In genomic region chr22:42090596-42091445, GRCh38 we compare ENCODE assay signal across 1 cellular context.
TF ChIP-seq lines count a peak whose summit lies in the region.

NDUFA6 (minus strand) TSS chr22:42090772; CDS start chr22:42090744, 28 bp downstream.

TF ChIP-seq in HEK293, 187 proteins besides CTCF, POLR2A, EP300 and RAD21 (continued from another document):
- TF ChIP-seq, protein P1, sequence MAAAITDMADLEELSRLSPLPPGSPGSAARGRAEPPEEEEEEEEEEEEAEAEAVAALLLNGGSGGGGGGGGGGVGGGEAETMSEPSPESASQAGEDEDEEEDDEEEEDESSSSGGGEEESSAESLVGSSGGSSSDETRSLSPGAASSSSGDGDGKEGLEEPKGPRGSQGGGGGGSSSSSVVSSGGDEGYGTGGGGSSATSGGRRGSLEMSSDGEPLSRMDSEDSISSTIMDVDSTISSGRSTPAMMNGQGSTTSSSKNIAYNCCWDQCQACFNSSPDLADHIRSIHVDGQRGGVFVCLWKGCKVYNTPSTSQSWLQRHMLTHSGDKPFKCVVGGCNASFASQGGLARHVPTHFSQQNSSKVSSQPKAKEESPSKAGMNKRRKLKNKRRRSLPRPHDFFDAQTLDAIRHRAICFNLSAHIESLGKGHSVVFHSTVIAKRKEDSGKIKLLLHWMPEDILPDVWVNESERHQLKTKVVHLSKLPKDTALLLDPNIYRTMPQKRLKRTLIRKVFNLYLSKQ (tag by site-specific recombination; IDR thresholded peaks at IDR 0.05; ENCODE audit: borderline replicate concordance), result no peak
- TF ChIP-seq, protein P2, sequence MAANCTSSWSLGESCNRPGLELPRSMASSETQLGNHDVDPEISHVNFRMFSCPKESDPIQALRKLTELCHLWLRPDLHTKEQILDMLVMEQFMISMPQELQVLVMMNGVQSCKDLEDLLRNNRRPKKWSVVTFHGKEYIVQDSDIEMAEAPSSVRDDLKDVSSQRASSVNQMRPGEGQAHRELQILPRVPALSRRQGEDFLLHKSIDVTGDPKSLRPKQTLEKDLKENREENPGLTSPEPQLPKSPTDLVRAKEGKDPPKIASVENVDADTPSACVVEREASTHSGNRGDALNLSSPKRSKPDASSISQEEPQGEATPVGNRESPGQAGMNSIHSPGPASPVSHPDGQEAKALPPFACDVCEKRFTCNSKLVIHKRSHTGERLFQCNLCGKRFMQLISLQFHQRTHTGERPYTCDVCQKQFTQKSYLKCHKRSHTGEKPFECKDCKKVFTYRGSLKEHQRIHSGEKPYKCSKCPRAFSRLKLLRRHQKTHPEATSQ (tag by site-specific recombination; IDR thresholded peaks at IDR 0.05), result no peak
- TF ChIP-seq IKZF3 (tag by site-specific recombination; IDR thresholded peaks at IDR 0.05) (no peak), ZNF184 (tag by site-specific recombination; IDR thresholded peaks at IDR 0.05) (peak; percentile 40; the same call in 1 of the 2 replicates), ZNF544 (tag by site-specific recombination; IDR thresholded peaks at IDR 0.05) (no peak), SCRT2 (tag by site-specific recombination; IDR thresholded peaks at IDR 0.05) (peak; percentile 41; the same call in 1 of the 2 replicates), ZNF416 (tag by site-specific recombination; IDR thresholded peaks at IDR 0.05) (no peak), ZNF335 (tag by site-specific recombination; conservative IDR thresholded peaks at IDR 0.05) (peak; percentile 70), ZBTB21 (tag by site-specific recombination; IDR thresholded peaks at IDR 0.05) (no peak), ZNF626 (tag by site-specific recombination; IDR thresholded peaks at IDR 0.05) (no peak), ZNF155 (tag by site-specific recombination; IDR thresholded peaks at IDR 0.05) (no peak), ZNF837 (tag by site-specific recombination; IDR thresholded peaks at IDR 0.05) (no peak), ZNF426 (tag by site-specific recombination; IDR thresholded peaks at IDR 0.05) (no peak), BCL6B (tag by site-specific recombination; IDR thresholded peaks at IDR 0.05) (no peak), ZNF292 (tag by site-specific recombination; IDR thresholded peaks at IDR 0.05; ENCODE audit: borderline replicate concordance, low read depth) (no peak), ZNF16 (tag by site-specific recombination; IDR thresholded peaks at IDR 0.05; ENCODE audit: low read depth) (no peak), ZNF10 (tag by site-specific recombination; IDR thresholded peaks at IDR 0.05) (no peak), ZNF138 (tag by site-specific recombination; IDR thresholded peaks at IDR 0.05; ENCODE audit: borderline replicate concordance) (no peak), ZNF548 (tag by site-specific recombination; IDR thresholded peaks at IDR 0.05) (no peak), KLF17 (tag by site-specific recombination; IDR thresholded peaks at IDR 0.05) (peak; percentile 17; the same call in 1 of the 2 replicates), ZNF677 (tag by site-specific recombination; IDR thresholded peaks at IDR 0.05) (no peak), HOXA7 (CRISPR knock-in tag; IDR thresholded peaks at IDR 0.05; ENCODE audit: borderline replicate concordance) (no peak), SALL2 (tag by site-specific recombination; IDR thresholded peaks at IDR 0.05; ENCODE audit: borderline replicate concordance) (no peak), ZBTB7A (tag by site-specific recombination; IDR thresholded peaks at IDR 0.05; ENCODE audit: low read depth) (0 out of 2 replicates have a peak, but pooled peaks have one; percentile 64), ZNF830 (tag by site-specific recombination; IDR thresholded peaks at IDR 0.05; ENCODE audit: low read depth) (no peak), ZNF571 (tag by site-specific recombination; IDR thresholded peaks at IDR 0.05) (no peak), ZNF501 (tag by site-specific recombination; IDR thresholded peaks at IDR 0.05) (peak; percentile 62; the same call in 1 of the 2 replicates), ZNF341 (tag by site-specific recombination; IDR thresholded peaks at IDR 0.05; ENCODE audit: low read depth) (peak; percentile 65), TCF7L2 (IDR thresholded peaks at IDR 0.05; ENCODE audit: borderline replicate concordance, low read depth, low read length) (peak; percentile 43; the same call in 1 of the 2 replicates), ZNF280C (tag by site-specific recombination; IDR thresholded peaks at IDR 0.05) (no peak), ZNF560 (tag by site-specific recombination; IDR thresholded peaks at IDR 0.05; ENCODE audit: borderline replicate concordance) (no peak), ZFP37 (tag by site-specific recombination; IDR thresholded peaks at IDR 0.05) (peak; percentile 21), ZBTB20 (tag by site-specific recombination; IDR thresholded peaks at IDR 0.05) (peak; percentile 29), YY1 (tag by site-specific recombination; IDR thresholded peaks at IDR 0.05) (peak; percentile 79), GLI4 (tag by site-specific recombination; IDR thresholded peaks at IDR 0.05) (no peak), ZEB2 (tag by site-specific recombination; IDR thresholded peaks at IDR 0.05) (peak; percentile 54; the same call in 1 of the 2 replicates), SP2 (tag by site-specific recombination; IDR thresholded peaks at IDR 0.05) (peak; percentile 99), WT1 (tag by site-specific recombination; IDR thresholded peaks at IDR 0.05) (no peak), ZNF24 (tag by site-specific recombination; IDR thresholded peaks at IDR 0.05) (peak; percentile 20), ZNF114 (tag by site-specific recombination; IDR thresholded peaks at IDR 0.05) (no peak), ZNF600 (tag by site-specific recombination; IDR thresholded peaks at IDR 0.05) (peak; percentile 41; the same call in 1 of the 2 replicates), ZNF777 (tag by site-specific recombination; IDR thresholded peaks at IDR 0.05; ENCODE audit: borderline replicate concordance) (0 out of 2 replicates have a peak, but pooled peaks have one; percentile 54), ZNF558 (tag by site-specific recombination; IDR thresholded peaks at IDR 0.05) (no peak), GLIS1 (tag by site-specific recombination; IDR thresholded peaks at IDR 0.05) (peak; percentile 85), ZNF747 (tag by site-specific recombination; IDR thresholded peaks at IDR 0.05) (no peak), EGR2 (tag by site-specific recombination; IDR thresholded peaks at IDR 0.05; ENCODE audit: low read depth) (peak; percentile 33; the same call in 1 of the 2 replicates), ZNF302 (tag by site-specific recombination; IDR thresholded peaks at IDR 0.05; ENCODE audit: low read depth) (no peak)
- TF ChIP-seq, protein P3, sequence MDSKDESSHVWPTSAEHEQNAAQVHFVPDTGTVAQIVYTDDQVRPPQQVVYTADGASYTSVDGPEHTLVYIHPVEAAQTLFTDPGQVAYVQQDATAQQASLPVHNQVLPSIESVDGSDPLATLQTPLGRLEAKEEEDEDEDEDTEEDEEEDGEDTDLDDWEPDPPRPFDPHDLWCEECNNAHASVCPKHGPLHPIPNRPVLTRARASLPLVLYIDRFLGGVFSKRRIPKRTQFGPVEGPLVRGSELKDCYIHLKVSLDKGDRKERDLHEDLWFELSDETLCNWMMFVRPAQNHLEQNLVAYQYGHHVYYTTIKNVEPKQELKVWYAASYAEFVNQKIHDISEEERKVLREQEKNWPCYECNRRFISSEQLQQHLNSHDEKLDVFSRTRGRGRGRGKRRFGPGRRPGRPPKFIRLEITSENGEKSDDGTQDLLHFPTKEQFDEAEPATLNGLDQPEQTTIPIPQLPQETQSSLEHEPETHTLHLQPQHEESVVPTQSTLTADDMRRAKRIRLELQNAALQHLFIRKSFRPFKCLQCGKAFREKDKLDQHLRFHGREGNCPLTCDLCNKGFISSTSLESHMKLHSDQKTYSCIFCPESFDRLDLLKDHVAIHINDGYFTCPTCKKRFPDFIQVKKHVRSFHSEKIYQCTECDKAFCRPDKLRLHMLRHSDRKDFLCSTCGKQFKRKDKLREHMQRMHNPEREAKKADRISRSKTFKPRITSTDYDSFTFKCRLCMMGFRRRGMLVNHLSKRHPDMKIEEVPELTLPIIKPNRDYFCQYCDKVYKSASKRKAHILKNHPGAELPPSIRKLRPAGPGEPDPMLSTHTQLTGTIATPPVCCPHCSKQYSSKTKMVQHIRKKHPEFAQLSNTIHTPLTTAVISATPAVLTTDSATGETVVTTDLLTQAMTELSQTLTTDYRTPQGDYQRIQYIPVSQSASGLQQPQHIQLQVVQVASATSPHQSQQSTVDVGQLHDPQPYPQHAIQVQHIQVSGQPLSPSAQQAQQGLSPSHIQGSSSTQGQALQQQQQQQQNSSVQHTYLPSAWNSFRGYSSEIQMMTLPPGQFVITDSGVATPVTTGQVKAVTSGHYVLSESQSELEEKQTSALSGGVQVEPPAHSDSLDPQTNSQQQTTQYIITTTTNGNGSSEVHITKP (tag by site-specific recombination; IDR thresholded peaks at IDR 0.05), result peak; percentile 99
- TF ChIP-seq, protein P4, sequence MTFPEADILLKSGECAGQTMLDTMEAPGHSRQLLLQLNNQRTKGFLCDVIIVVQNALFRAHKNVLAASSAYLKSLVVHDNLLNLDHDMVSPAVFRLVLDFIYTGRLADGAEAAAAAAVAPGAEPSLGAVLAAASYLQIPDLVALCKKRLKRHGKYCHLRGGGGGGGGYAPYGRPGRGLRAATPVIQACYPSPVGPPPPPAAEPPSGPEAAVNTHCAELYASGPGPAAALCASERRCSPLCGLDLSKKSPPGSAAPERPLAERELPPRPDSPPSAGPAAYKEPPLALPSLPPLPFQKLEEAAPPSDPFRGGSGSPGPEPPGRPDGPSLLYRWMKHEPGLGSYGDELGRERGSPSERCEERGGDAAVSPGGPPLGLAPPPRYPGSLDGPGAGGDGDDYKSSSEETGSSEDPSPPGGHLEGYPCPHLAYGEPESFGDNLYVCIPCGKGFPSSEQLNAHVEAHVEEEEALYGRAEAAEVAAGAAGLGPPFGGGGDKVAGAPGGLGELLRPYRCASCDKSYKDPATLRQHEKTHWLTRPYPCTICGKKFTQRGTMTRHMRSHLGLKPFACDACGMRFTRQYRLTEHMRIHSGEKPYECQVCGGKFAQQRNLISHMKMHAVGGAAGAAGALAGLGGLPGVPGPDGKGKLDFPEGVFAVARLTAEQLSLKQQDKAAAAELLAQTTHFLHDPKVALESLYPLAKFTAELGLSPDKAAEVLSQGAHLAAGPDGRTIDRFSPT (tag by site-specific recombination; IDR thresholded peaks at IDR 0.05), result peak; percentile 23; the same call in 1 of the 2 replicates
- TF ChIP-seq, protein P5, sequence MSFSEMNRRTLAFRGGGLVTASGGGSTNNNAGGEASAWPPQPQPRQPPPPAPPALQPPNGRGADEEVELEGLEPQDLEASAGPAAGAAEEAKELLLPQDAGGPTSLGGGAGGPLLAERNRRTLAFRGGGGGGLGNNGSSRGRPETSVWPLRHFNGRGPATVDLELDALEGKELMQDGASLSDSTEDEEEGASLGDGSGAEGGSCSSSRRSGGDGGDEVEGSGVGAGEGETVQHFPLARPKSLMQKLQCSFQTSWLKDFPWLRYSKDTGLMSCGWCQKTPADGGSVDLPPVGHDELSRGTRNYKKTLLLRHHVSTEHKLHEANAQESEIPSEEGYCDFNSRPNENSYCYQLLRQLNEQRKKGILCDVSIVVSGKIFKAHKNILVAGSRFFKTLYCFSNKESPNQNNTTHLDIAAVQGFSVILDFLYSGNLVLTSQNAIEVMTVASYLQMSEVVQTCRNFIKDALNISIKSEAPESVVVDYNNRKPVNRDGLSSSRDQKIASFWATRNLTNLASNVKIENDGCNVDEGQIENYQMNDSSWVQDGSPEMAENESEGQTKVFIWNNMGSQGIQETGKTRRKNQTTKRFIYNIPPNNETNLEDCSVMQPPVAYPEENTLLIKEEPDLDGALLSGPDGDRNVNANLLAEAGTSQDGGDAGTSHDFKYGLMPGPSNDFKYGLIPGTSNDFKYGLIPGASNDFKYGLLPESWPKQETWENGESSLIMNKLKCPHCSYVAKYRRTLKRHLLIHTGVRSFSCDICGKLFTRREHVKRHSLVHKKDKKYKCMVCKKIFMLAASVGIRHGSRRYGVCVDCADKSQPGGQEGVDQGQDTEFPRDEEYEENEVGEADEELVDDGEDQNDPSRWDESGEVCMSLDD (tag by site-specific recombination; IDR thresholded peaks at IDR 0.05), result no peak; the same call in 1 of the 2 replicates
